ENCODE assay signal across 8 cellular contexts in genomic region chr12:104064842-104065441, GRCh38. TPM values are rescaled to one million over a fixed set of nuclear protein-coding genes. Genes with fewer than 3 reads are reported as not detected.
DNase-seq lines count a peak whose midpoint lies in the region; ATAC-seq and TF ChIP-seq lines count a peak whose summit lies in the region.

No MANE protein-coding gene starts in this region.

- no peaks in the 10 kb centered on the region for H3K36me3 ChIP-seq in Loucy (ENCODE audit: insufficient read depth, low read length)
- no peaks in the 10 kb centered on the region for H3K36me3 ChIP-seq in breast epithelium
- H3K36me3 ChIP-seq in testis (ENCODE audit: low read depth, missing control alignments): no peaks in the 10 kb centered on the region

- H3K27me3 ChIP-seq in Loucy (ENCODE audit: insufficient read depth, low read length, poor library complexity, severe bottlenecking) (no peaks in the 10 kb centered on the region), breast epithelium (no peaks in the 10 kb centered on the region), layer of hippocampus (ENCODE audit: control insufficient read depth, insufficient read depth, low read length) (no peaks in the 10 kb centered on the region), testis (no peaks in the 10 kb centered on the region)

- peaks cover 19% of the 10 kb centered on the region for H4K20me1 ChIP-seq in Loucy (ENCODE audit: insufficient read depth, low read length, poor library complexity, severe bottlenecking)

- peak overlapping the region; percentile 96 for H2AFZ ChIP-seq in Loucy (ENCODE audit: low read length)

- no peaks in the 10 kb centered on the region for H3F3A ChIP-seq in Loucy (ENCODE audit: low read depth)

- TF ChIP-seq POLR2A in breast epithelium (IDR thresholded peaks at IDR 0.05): no peak
- TF ChIP-seq POLR2A in testis (IDR thresholded peaks at IDR 0.05): no peak

- H3K79me2 ChIP-seq in Loucy (ENCODE audit: insufficient read depth, low read length): peaks cover 30% of the 10 kb centered on the region

- H3K4me2 ChIP-seq in Loucy (ENCODE audit: low read depth, low read length, poor library complexity, severe bottlenecking): peak overlapping the region; percentile 77

- peak; percentile 17 for ATAC-seq in GM19043 (IDR thresholded peaks at IDR 0.05; ENCODE audit: low read depth, unreplicated experiment)

- intact Hi-C loops in breast epithelium (cut with DNase I; ENCODE audit: low total_unique reads) (no loop called here), testis (cut with DNase I; ENCODE audit: low total_unique reads) (no loop called here)

- no peaks in the 10 kb centered on the region for H3K9me2 ChIP-seq in Loucy (replicated peaks; ENCODE audit: low read depth, low read length)

- peak overlapping the region; percentile 70 for H3K9ac ChIP-seq in Loucy (ENCODE audit: low read depth, low read length, poor library complexity, severe bottlenecking)

- peaks cover 18% of the 10 kb centered on the region for H3K4me1 ChIP-seq in Loucy (ENCODE audit: insufficient read depth, low read length, poor library complexity, severe bottlenecking)
- no peaks in the 10 kb centered on the region for H3K4me1 ChIP-seq in breast epithelium
- H3K4me1 ChIP-seq in testis: peaks cover 8% of the 10 kb centered on the region

- in situ Hi-C loops in KBM-7 (cut with MboI; ENCODE audit: low pct_unique_long_range_greater_than_20kb, low sequenced_read_pairs): no loop called here

- peak overlapping the region; percentile 87 to 90 for H3K27ac ChIP-seq in breast epithelium
- H3K27ac ChIP-seq in layer of hippocampus (ENCODE audit: low read depth, low read length): peak overlapping the region; percentile 84
- H3K27ac ChIP-seq in testis: peak overlapping the region; percentile 72 to 84

- TF ChIP-seq CTCF in Loucy (conservative IDR thresholded peaks at IDR 0.05; ENCODE audit: low read length) (no peak), breast epithelium (IDR thresholded peaks at IDR 0.05) (no peak), testis (IDR thresholded peaks at IDR 0.05) (no peak)

- H3K4me3 ChIP-seq in Loucy (ENCODE audit: low read length, poor library complexity, severe bottlenecking) (peak overlapping the region; percentile 82), breast epithelium (peak overlapping the region; percentile 84 to 98 (median 94)), testis (peak overlapping the region; percentile 76 to 94)

- DNase-seq in Ammon's horn (ENCODE audit: low spot score) (peak; percentile 21), breast epithelium (ENCODE audit: low spot score in 2 of 2) (no peak), testis (peak; percentile 33), DMS79 (lab: John Stamatoyannopoulos, UW) (no peak), KBM-7 (no peak)

- H3K9me3 ChIP-seq in Loucy (ENCODE audit: insufficient read depth, low read depth, low read length): no peaks in the 10 kb centered on the region
- H3K9me3 ChIP-seq in breast epithelium: no peaks in the 10 kb centered on the region
- no peaks in the 10 kb centered on the region for H3K9me3 ChIP-seq in testis

- 0 to 2% methylated on average over 14 to 40 of the region's 41 CpGs for WGBS in testis, 2 donors

RNA-seq across cellular contexts. Expression of gene HCFC2, which starts 0.6 kb away (rescaled TPM):
- total RNA-seq in breast epithelium: 10 to 100 TPM; 20.3 to 26.2 (median 23.2) TPM
- 10 to 100 TPM; 36.2 to 57.9 TPM for total RNA-seq in testis
- polyA plus RNA-seq in testis (ENCODE audit: insufficient read depth, low read depth, low replicate concordance): 95.2 TPM

RNA-seq across cellular contexts. Expression of gene GLT8D2, which starts 15.0 kb away (rescaled TPM):
- 10 to 100 TPM in 2 of 3 donors, 1 to 10 TPM in 1; 8.6 to 20.8 (median 16.1) TPM for total RNA-seq in breast epithelium
- total RNA-seq in testis: 1 to 10 TPM; 5.7 to 8.1 TPM
- polyA plus RNA-seq in testis (ENCODE audit: insufficient read depth, low read depth, low replicate concordance): 17.3 TPM

Comparison
In these comparisons a context has a peak if more than half of its experiments do, and no peak if none do; other contexts are left out.
1. DNase-seq: peak in Ammon's horn (single experiment) and testis (single experiment); none in breast epithelium (0 of 2), DMS79 (single experiment) and KBM-7 (single experiment).
2. Peak in every context shown above with its lines, with median percentiles within 50 percentile points of each other: H3K4me3 ChIP-seq and H3K27ac ChIP-seq.